18 cellular contexts compared by ENCODE assay signal in genomic region chr6:18062733-18063132, GRCh38. TPM values are rescaled to one million over a fixed set of nuclear protein-coding genes. Genes with fewer than 3 reads are reported as not detected.
DNase-seq lines count a peak whose midpoint lies in the region; ATAC-seq, FAIRE-seq and TF ChIP-seq lines count a peak whose summit lies in the region.
"Had no signal": no experiment of that assay in that cellular context is flagged by ENCODE, and none has a peak within 500 bp of the region (broad histone marks: within the 10 kb centered on the region; RNA-seq: fewer than 3 reads in every experiment).

No MANE protein-coding gene starts in this region.

- TF ChIP-seq POLR2A in esophagus squamous epithelium (IDR thresholded peaks at IDR 0.05): no peak

- no peak for FAIRE-seq in D721Med (lab: Jason Lieb, UNC)
- FAIRE-seq: G401.6, GM12891, HTR-8/SVneo had no signal

- H3K9me3 ChIP-seq in esophagus squamous epithelium: no peaks in the 10 kb centered on the region
- no peaks in the 10 kb centered on the region for H3K9me3 ChIP-seq in liver (ENCODE audit: control insufficient read depth in 4 of 4, low read length in 3 of 4)

- no peak overlapping the region for H3K4me3 ChIP-seq in LNCaP clone FGC (ENCODE audit: low read depth, low read length)
- H3K4me3 ChIP-seq in esophagus squamous epithelium: no peak overlapping the region
- H3K4me3 ChIP-seq in liver (ENCODE audit: low read depth in 1 of 3, low read length in 3 of 3): no peak overlapping the region
- H3K4me3 ChIP-seq: SK-N-MC had no signal

- peak in 1 of 2 donors; percentile 10 for TF ChIP-seq RAD21 in liver (IDR thresholded peaks at IDR 0.05)

- intact Hi-C loops in esophagus squamous epithelium (cut with DNase I): no loop called here

- no peak for ATAC-seq in omental fat pad (ENCODE audit: low FRiP score)
- ATAC-seq in GM19324 (IDR thresholded peaks at IDR 0.05; ENCODE audit: low FRiP score, unreplicated experiment): no peak

- H3K36me3 ChIP-seq in esophagus squamous epithelium: no peaks in the 10 kb centered on the region
- no peaks in the 10 kb centered on the region for H3K36me3 ChIP-seq in liver (ENCODE audit: control insufficient read depth in 4 of 4, insufficient read depth in 3 of 4, low read depth in 1 of 4, low read length in 3 of 4)

- DNase-seq in DMS 273 (lab: John Stamatoyannopoulos, UW; ENCODE audit: unreplicated experiment) (peak; percentile 38), LNCaP clone FGC (ENCODE audit: low read depth) (peak; percentile 79), esophagus squamous epithelium (lab: John Stamatoyannopoulos, UW) (no peak), omental fat pad (ENCODE audit: low spot score) (no peak), D721Med (ENCODE audit: insufficient read length, low spot score) (no peak), SIG-M5 treated with dmso at 0.1 percent for 504 hours (lab: John Stamatoyannopoulos, UW; ENCODE audit: unreplicated experiment) (no peak)
- DNase-seq: DMS79 treated with DMSO at 0.1 percent for 48 hours, HCEC 1CT, KBM-7, NCI-H1092, NCI-H187, NCI-H526 treated with DMSO at 0.1 percent for 48 hours had no signal

- WGBS in esophagus squamous epithelium, 2 donors: 31 to 39% methylated on average over 1 of the region's 1 CpG
- 25% methylated on average over 1 of the region's 1 CpG for WGBS in liver

- H3K9ac ChIP-seq in liver (ENCODE audit: low read depth in 1 of 2, low read length in 2 of 2): no peak overlapping the region

- H3K4me1 ChIP-seq in esophagus squamous epithelium (peaks cover 0 to 13% (median 0%) of the 10 kb centered on the region in 3 donors), liver (ENCODE audit: control insufficient read depth in 4 of 4, insufficient read depth in 4 of 4, low read length in 3 of 4) (peaks cover 0 to 17% (median 12%) of the 10 kb centered on the region in 4 donors)

- H3K27me3 ChIP-seq in esophagus squamous epithelium: no peaks in the 10 kb centered on the region
- no peaks in the 10 kb centered on the region for H3K27me3 ChIP-seq in liver (ENCODE audit: control insufficient read depth in 4 of 4, insufficient read depth in 4 of 4, low read length in 3 of 4)

- H3K27ac ChIP-seq in esophagus squamous epithelium: peak overlapping the region in 3 of 4 donors; percentile 18 to 54 (median 39)
- H3K27ac ChIP-seq in liver (ENCODE audit: low read depth in 1 of 2, low read length in 2 of 2): no peak overlapping the region
- H3K27ac ChIP-seq: SK-N-MC had no signal

- TF ChIP-seq CTCF in LNCaP clone FGC (IDR thresholded peaks at IDR 0.05; ENCODE audit: control insufficient read depth, extremely low read depth, insufficient read depth) (no peak), esophagus squamous epithelium (IDR thresholded peaks at IDR 0.05) (no peak), liver (IDR thresholded peaks at IDR 0.05; ENCODE audit: low read depth, low read length, missing input control) (no peak), omental fat pad (IDR thresholded peaks at IDR 0.05) (no peak), D721Med (IDR thresholded peaks at IDR 0.05; ENCODE audit: insufficient read depth, missing control alignments) (no peak)

TF ChIP-seq in liver, 16 proteins besides CTCF, POLR2A, EP300 and RAD21:
- peak; percentile 64 for TF ChIP-seq FOXA1 (IDR thresholded peaks at IDR 0.05)
- TF ChIP-seq ATF3 (IDR thresholded peaks at IDR 0.05): no peak
- TF ChIP-seq, protein P1, sequence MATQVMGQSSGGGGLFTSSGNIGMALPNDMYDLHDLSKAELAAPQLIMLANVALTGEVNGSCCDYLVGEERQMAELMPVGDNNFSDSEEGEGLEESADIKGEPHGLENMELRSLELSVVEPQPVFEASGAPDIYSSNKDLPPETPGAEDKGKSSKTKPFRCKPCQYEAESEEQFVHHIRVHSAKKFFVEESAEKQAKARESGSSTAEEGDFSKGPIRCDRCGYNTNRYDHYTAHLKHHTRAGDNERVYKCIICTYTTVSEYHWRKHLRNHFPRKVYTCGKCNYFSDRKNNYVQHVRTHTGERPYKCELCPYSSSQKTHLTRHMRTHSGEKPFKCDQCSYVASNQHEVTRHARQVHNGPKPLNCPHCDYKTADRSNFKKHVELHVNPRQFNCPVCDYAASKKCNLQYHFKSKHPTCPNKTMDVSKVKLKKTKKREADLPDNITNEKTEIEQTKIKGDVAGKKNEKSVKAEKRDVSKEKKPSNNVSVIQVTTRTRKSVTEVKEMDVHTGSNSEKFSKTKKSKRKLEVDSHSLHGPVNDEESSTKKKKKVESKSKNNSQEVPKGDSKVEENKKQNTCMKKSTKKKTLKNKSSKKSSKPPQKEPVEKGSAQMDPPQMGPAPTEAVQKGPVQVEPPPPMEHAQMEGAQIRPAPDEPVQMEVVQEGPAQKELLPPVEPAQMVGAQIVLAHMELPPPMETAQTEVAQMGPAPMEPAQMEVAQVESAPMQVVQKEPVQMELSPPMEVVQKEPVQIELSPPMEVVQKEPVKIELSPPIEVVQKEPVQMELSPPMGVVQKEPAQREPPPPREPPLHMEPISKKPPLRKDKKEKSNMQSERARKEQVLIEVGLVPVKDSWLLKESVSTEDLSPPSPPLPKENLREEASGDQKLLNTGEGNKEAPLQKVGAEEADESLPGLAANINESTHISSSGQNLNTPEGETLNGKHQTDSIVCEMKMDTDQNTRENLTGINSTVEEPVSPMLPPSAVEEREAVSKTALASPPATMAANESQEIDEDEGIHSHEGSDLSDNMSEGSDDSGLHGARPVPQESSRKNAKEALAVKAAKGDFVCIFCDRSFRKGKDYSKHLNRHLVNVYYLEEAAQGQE (IDR thresholded peaks at IDR 0.05): no peak
- TF ChIP-seq JUND (IDR thresholded peaks at IDR 0.05): no peak
- TF ChIP-seq FOXA2 (IDR thresholded peaks at IDR 0.05): peak; percentile 83
- TF ChIP-seq NR2F2 (IDR thresholded peaks at IDR 0.05): no peak
- no peak for TF ChIP-seq RXRA (IDR thresholded peaks at IDR 0.05)
- TF ChIP-seq SP1 (IDR thresholded peaks at IDR 0.05): no peak
- no peak for TF ChIP-seq YY1 (IDR thresholded peaks at IDR 0.05)
- TF ChIP-seq HNF4A (conservative IDR thresholded peaks at IDR 0.05): peak in 1 of 2 donors; percentile 28

RNA-seq across cellular contexts. Expression of gene NHLRC1, which starts 59.7 kb away (rescaled TPM):
- total RNA-seq in esophagus squamous epithelium: 1 to 10 TPM in 3 of 4 donors, under 1 TPM in 1; 0.49 to 1.8 (median 1.3) TPM
- 1 to 10 TPM; 2.1 to 4.4 TPM for total RNA-seq in liver
- 1 to 10 TPM; 2.4 to 3.5 TPM for polyA plus RNA-seq in liver
- 1 to 10 TPM in 3 of 4 donors, under 1 TPM in 1; 0.74 to 3.1 (median 1.4) TPM for total RNA-seq in omental fat pad

Comparison
In these comparisons a context has a peak if more than half of its experiments do, and no peak if none do; other contexts are left out.
1. DNase-seq: peak in DMS 273 (single experiment) and LNCaP clone FGC (single experiment); none in esophagus squamous epithelium (single experiment), omental fat pad (single experiment), D721Med (single experiment) and SIG-M5 treated with dmso at 0.1 percent for 504 hours (single experiment).
2. H3K27ac ChIP-seq: peak in esophagus squamous epithelium (3 of 4); none in liver (0 of 2).